ENCODE assay signal across 15 cellular contexts in genomic region chr16:56669005-56669839, GRCh38. TPM values are rescaled to one million over a fixed set of nuclear protein-coding genes. Genes with fewer than 3 reads are reported as not detected.
DNase-seq lines count a peak whose midpoint lies in the region; ATAC-seq and TF ChIP-seq lines count a peak whose summit lies in the region.
"Had no signal": no experiment of that assay in that cellular context is flagged by ENCODE, and none has a peak within 500 bp of the region (broad histone marks: within the 10 kb centered on the region; RNA-seq: fewer than 3 reads in every experiment).

Gene MT1H (plus strand): TSS chr16:56669814. CDS start chr16:56669885, 71 bp downstream.

- peaks cover 68% of the 10 kb centered on the region for H3K27me3 Mint-ChIP-seq in activated T-cell treated with anti-CD3 and anti-CD28 coated beads, Interleukin-2, amount 50 U/mL, for 4 hours (ENCODE audit: low read depth)
- H3K27me3 Mint-ChIP-seq in activated T-cell treated with anti-CD3 and anti-CD28 coated beads, Interleukin-2, amount 50 U/mL, for 24 hours = peaks cover 73% of the 10 kb centered on the region
- H3K27me3 Mint-ChIP-seq in activated CD8-positive, alpha-beta T cell treated with anti-CD3 and anti-CD28 coated beads for 36 hours = peaks cover 63% of the 10 kb centered on the region

- H3K9ac ChIP-seq in iPS-15b (ENCODE audit: low read depth, low read length) = no peak within 1 kb of the TSS

- H3K4me1 ChIP-seq in iPS-15b (ENCODE audit: control insufficient read depth, insufficient read depth, low read length) = peaks cover 11% of the 10 kb centered on the region
- H3K4me1 ChIP-seq: breast epithelium had no signal

- H3K4me1 Mint-ChIP-seq in activated T-cell treated with anti-CD3 and anti-CD28 coated beads, Interleukin-2, amount 50 U/mL, for 4 hours (ENCODE audit: low read depth) = peaks cover 8% of the 10 kb centered on the region
- peaks cover 22% of the 10 kb centered on the region for H3K4me1 Mint-ChIP-seq in activated T-cell treated with anti-CD3 and anti-CD28 coated beads, Interleukin-2, amount 50 U/mL, for 24 hours (ENCODE audit: low read depth)
- peaks cover 19% of the 10 kb centered on the region for H3K4me1 Mint-ChIP-seq in activated CD8-positive, alpha-beta T cell treated with anti-CD3 and anti-CD28 coated beads for 36 hours (ENCODE audit: low read depth)

- H3K27me3 ChIP-seq in iPS-15b (ENCODE audit: control insufficient read depth, insufficient read depth, low read length) = peaks cover 97% of the 10 kb centered on the region

- peak; percentile 65 to 72 for ATAC-seq in activated T-cell treated with anti-CD3 and anti-CD28 coated beads, Interleukin-2, amount 50 U/mL, for 4 hours
- peak; percentile 37 for ATAC-seq in activated CD8-positive, alpha-beta T cell treated with anti-CD3 and anti-CD28 coated beads for 36 hours
- no peak for ATAC-seq in GM21529 (IDR thresholded peaks at IDR 0.05; ENCODE audit: unreplicated experiment)

- no peak within 1 kb of the TSS for H3K27ac Mint-ChIP-seq in activated T-cell treated with anti-CD3 and anti-CD28 coated beads, Interleukin-2, amount 50 U/mL, for 24 hours
- no peak within 1 kb of the TSS for H3K27ac Mint-ChIP-seq in activated CD8-positive, alpha-beta T cell treated with anti-CD3 and anti-CD28 coated beads for 36 hours
- H3K27ac Mint-ChIP-seq: IgD-negative memory B cell had no signal

- H3K4me3 Mint-ChIP-seq in activated T-cell treated with anti-CD3 and anti-CD28 coated beads, Interleukin-2, amount 50 U/mL, for 4 hours = no peak within 1 kb of the TSS
- H3K4me3 Mint-ChIP-seq in activated T-cell treated with anti-CD3 and anti-CD28 coated beads, Interleukin-2, amount 50 U/mL, for 24 hours = no peak within 1 kb of the TSS
- H3K4me3 Mint-ChIP-seq in activated CD8-positive, alpha-beta T cell treated with anti-CD3 and anti-CD28 coated beads for 36 hours = peak within 1 kb of the TSS; percentile 65

- H3K9me3 Mint-ChIP-seq in activated T-cell treated with anti-CD3 and anti-CD28 coated beads, Interleukin-2, amount 50 U/mL, for 4 hours = no peaks in the 10 kb centered on the region
- H3K9me3 Mint-ChIP-seq in activated T-cell treated with anti-CD3 and anti-CD28 coated beads, Interleukin-2, amount 50 U/mL, for 24 hours = no peaks in the 10 kb centered on the region
- no peaks in the 10 kb centered on the region for H3K9me3 Mint-ChIP-seq in activated CD8-positive, alpha-beta T cell treated with anti-CD3 and anti-CD28 coated beads for 36 hours

- H3K36me3 Mint-ChIP-seq in activated T-cell treated with anti-CD3 and anti-CD28 coated beads, Interleukin-2, amount 50 U/mL, for 4 hours (ENCODE audit: insufficient read depth) = no peaks in the 10 kb centered on the region
- H3K36me3 Mint-ChIP-seq in activated T-cell treated with anti-CD3 and anti-CD28 coated beads, Interleukin-2, amount 50 U/mL, for 24 hours (ENCODE audit: low read depth) = peaks cover 1% of the 10 kb centered on the region
- H3K36me3 Mint-ChIP-seq in activated CD8-positive, alpha-beta T cell treated with anti-CD3 and anti-CD28 coated beads for 36 hours (ENCODE audit: low read depth) = peaks cover 2% of the 10 kb centered on the region

- intact Hi-C loops in activated CD8-positive, alpha-beta T cell treated with anti-CD3 and anti-CD28 coated beads for 36 hours (cut with micrococcal nuclease) = no loop called here

- CTCF ChIA-PET in activated CD8-positive, alpha-beta T cell treated with anti-CD3 and anti-CD28 coated beads for 36 hours (lab: Charles Lee) = interaction anchor here (0.8 to 1.3 kb wide), 3 partner anchors 33 to 93 kb away, joined by 3 to 5 read pairs (median 3); no protein-coding TSS in a partner anchor

- no peaks in the 10 kb centered on the region for H3K9me3 ChIP-seq in iPS-15b (ENCODE audit: control insufficient read depth, insufficient read depth, low read length)
- H3K9me3 ChIP-seq: breast epithelium, upper lobe of left lung had no signal

- TF ChIP-seq CTCF in activated CD8-positive, alpha-beta T cell treated with anti-CD3 and anti-CD28 coated beads for 36 hours (IDR thresholded peaks at IDR 0.05) = no peak
- no peak for TF ChIP-seq CTCF in foreskin fibroblast (IDR thresholded peaks at IDR 0.05; ENCODE audit: low read depth, low read length)

- H3K36me3 ChIP-seq in iPS-15b (ENCODE audit: control insufficient read depth, insufficient read depth, low read length) = no peaks in the 10 kb centered on the region
- H3K36me3 ChIP-seq: breast epithelium, upper lobe of left lung had no signal

- no peak for DNase-seq in activated T-cell treated with anti-CD3 and anti-CD28 coated beads, Interleukin-2, amount 50 U/mL, for 4 hours
- no peak for DNase-seq in activated T-cell treated with anti-CD3 and anti-CD28 coated beads, Interleukin-2, amount 50 U/mL, for 24 hours
- DNase-seq in activated CD8-positive, alpha-beta T cell treated with anti-CD3 and anti-CD28 coated beads for 36 hours = peak; percentile 38
- DNase-seq in stimulated activated CD8-positive, alpha-beta memory T cell treated with anti-CD3 and anti-CD28 coated beads, Interleukin-4, amount 100 ng/mL, for 24 hours (ENCODE audit: low read depth) = peak; percentile 22
- DNase-seq in foreskin fibroblast (no peak), ecto neural progenitor cell (ENCODE audit: low spot score) (no peak)
- DNase-seq: NCI-H1694, NCI-H82, SW 1271 had no signal

- POLR2A ChIA-PET in activated CD8-positive, alpha-beta T cell treated with anti-CD3 and anti-CD28 coated beads for 36 hours (lab: Charles Lee) = interaction anchor here (0.8 to 3.8 kb wide), 4 partner anchors 8 to 62 kb away, joined by 3 to 13 read pairs (median 8); partner anchors contain the start of gene MT1X

- H3K4me3 ChIP-seq in iPS-15b (ENCODE audit: low read depth, low read length) (peak within 1 kb of the TSS; percentile 48), foreskin fibroblast (ENCODE audit: low read depth in 1 of 2, low read length in 2 of 2) (no peak within 1 kb of the TSS)

RNA-seq across cellular contexts. Expression of gene MT1H, which starts in this region (rescaled TPM):
- total RNA-seq in activated T-cell treated with anti-CD3 and anti-CD28 coated beads, Interleukin-2, amount 50 U/mL, for 4 hours = 1 to 10 TPM in 2 of 3 donors, under 1 TPM in 1; 0.71 to 7.0 (median 2.7) TPM
- 1 to 10 TPM; 2.3 to 2.7 TPM for total RNA-seq in activated CD8-positive, alpha-beta T cell treated with anti-CD3 and anti-CD28 coated beads for 36 hours
- total RNA-seq: breast epithelium, pulmonary artery endothelial cell had no signal

Comparison
In these comparisons a context has a peak if more than half of its experiments do, and no peak if none do; other contexts are left out.
1. DNase-seq: peak in activated CD8-positive, alpha-beta T cell treated with anti-CD3 and anti-CD28 coated beads for 36 hours (single experiment) and stimulated activated CD8-positive, alpha-beta memory T cell treated with anti-CD3 and anti-CD28 coated beads, Interleukin-4, amount 100 ng/mL, for 24 hours (single experiment); none in activated T-cell treated with anti-CD3 and anti-CD28 coated beads, Interleukin-2, amount 50 U/mL, for 4 hours (single experiment), activated T-cell treated with anti-CD3 and anti-CD28 coated beads, Interleukin-2, amount 50 U/mL, for 24 hours (single experiment), foreskin fibroblast (0 of 2) and ecto neural progenitor cell (single experiment).